In genomic region chr5:113917997-113918396, GRCh38 we compare ENCODE assay signal across 29 cellular contexts.
"Had no signal": no experiment of that assay in that cellular context is flagged by ENCODE, and none has a peak within 500 bp of the region (broad histone marks: within the 10 kb centered on the region; RNA-seq: fewer than 3 reads in every experiment).

No MANE protein-coding gene starts in this region.

- H3K4me1 ChIP-seq: breast epithelium, esophagus squamous epithelium, heart right ventricle, left lung, pancreas, prostate gland, sigmoid colon had no signal

- H3K27ac ChIP-seq: breast epithelium, epithelial cell of prostate, esophagus squamous epithelium, heart right ventricle, left lung, pancreas, prostate gland, sigmoid colon, thoracic aorta, WERI-Rb-1 had no signal

- H3K4me1 Mint-ChIP-seq: activated CD4-positive, alpha-beta T cell treated with anti-CD3 and anti-CD28 coated beads, Interleukin-2, amount 10 ng/mL, durations not matched to agents 24 days and 14 days; nephron; stimulated activated effector memory CD8-positive, alpha-beta T cell treated with anti-CD3 and anti-CD28 coated beads, Interleukin-12 subunit alpha, Interleukin-12 subunit beta, amount 100 ng/mL, for 72 hours had no signal

- H3K27me3 ChIP-seq: breast epithelium, esophagus squamous epithelium, heart right ventricle, left lung, pancreas, sigmoid colon had no signal

- H3K27me3 Mint-ChIP-seq: activated CD4-positive, alpha-beta memory T cell treated with anti-CD3 and anti-CD28 coated beads for 36 hours; activated CD4-positive, alpha-beta T cell treated with anti-CD3 and anti-CD28 coated beads, Interleukin-2, amount 10 ng/mL, durations not matched to agents 24 days and 14 days; activated T-cell treated with anti-CD3 and anti-CD28 coated beads, Interleukin-2, amount 50 U/mL, for 24 hours; stimulated activated naive CD8-positive, alpha-beta T cell treated with anti-CD3 and anti-CD28 coated beads, Interleukin-15, Interleukin-2, amounts not matched to agents 100 ng/mL and 50 ng/mL, for 24 hours had no signal

- H3K9me3 ChIP-seq: breast epithelium, esophagus squamous epithelium, heart right ventricle, left lung, pancreas, prostate gland, sigmoid colon, thoracic aorta had no signal

- H3K9me3 Mint-ChIP-seq: activated CD4-positive, alpha-beta memory T cell treated with anti-CD3 and anti-CD28 coated beads for 36 hours; activated CD4-positive, alpha-beta T cell treated with anti-CD3 and anti-CD28 coated beads, Interleukin-2, amount 10 ng/mL, durations not matched to agents 24 days and 14 days; nephron had no signal

- ATAC-seq: heart right ventricle; left lung; pancreas; stimulated activated effector memory CD8-positive, alpha-beta T cell treated with anti-CD3 and anti-CD28 coated beads, Interleukin-12 subunit alpha, Interleukin-12 subunit beta, amount 100 ng/mL, for 72 hours had no signal

- H3K27ac Mint-ChIP-seq: activated CD4-positive, alpha-beta memory T cell treated with anti-CD3 and anti-CD28 coated beads for 36 hours; activated CD4-positive, alpha-beta T cell treated with anti-CD3 and anti-CD28 coated beads, Interleukin-2, amount 10 ng/mL, durations not matched to agents 24 days and 14 days; activated T-cell treated with anti-CD3 and anti-CD28 coated beads, Interleukin-2, amount 50 U/mL, for 24 hours; nephron; stimulated activated effector memory CD8-positive, alpha-beta T cell treated with anti-CD3 and anti-CD28 coated beads, Interleukin-12 subunit alpha, Interleukin-12 subunit beta, amount 100 ng/mL, for 72 hours; stimulated activated naive CD8-positive, alpha-beta T cell treated with anti-CD3 and anti-CD28 coated beads, Interleukin-15, Interleukin-2, amounts not matched to agents 100 ng/mL and 50 ng/mL, for 24 hours had no signal

- H3K4me3 ChIP-seq: breast epithelium, esophagus squamous epithelium, heart right ventricle, left lung, lung, pancreas, prostate gland, sigmoid colon, thoracic aorta had no signal

- H3K4me3 Mint-ChIP-seq: activated CD4-positive, alpha-beta memory T cell treated with anti-CD3 and anti-CD28 coated beads for 36 hours; activated CD4-positive, alpha-beta T cell treated with anti-CD3 and anti-CD28 coated beads, Interleukin-2, amount 10 ng/mL, durations not matched to agents 24 days and 14 days; activated T-cell treated with anti-CD3 and anti-CD28 coated beads, Interleukin-2, amount 50 U/mL, for 24 hours; nephron; stimulated activated effector memory CD8-positive, alpha-beta T cell treated with anti-CD3 and anti-CD28 coated beads, Interleukin-12 subunit alpha, Interleukin-12 subunit beta, amount 100 ng/mL, for 72 hours; stimulated activated naive CD8-positive, alpha-beta T cell treated with anti-CD3 and anti-CD28 coated beads, Interleukin-15, Interleukin-2, amounts not matched to agents 100 ng/mL and 50 ng/mL, for 24 hours had no signal

- H3K36me3 ChIP-seq: breast epithelium, esophagus squamous epithelium, heart right ventricle, left lung, pancreas, prostate gland, sigmoid colon, thoracic aorta, WERI-Rb-1 had no signal

- DNase-seq: activated CD4-positive, alpha-beta memory T cell treated with anti-CD3 and anti-CD28 coated beads for 36 hours; activated CD4-positive, alpha-beta T cell treated with anti-CD3 and anti-CD28 coated beads, Interleukin-2, amount 10 ng/mL, durations not matched to agents 24 days and 14 days; activated CD4-positive, CD25-positive, alpha-beta regulatory T cell treated with anti-CD3 and anti-CD28 coated beads, Interleukin-2, amount 50 U/mL, for 72 hours; activated CD8-positive, alpha-beta memory T cell treated with anti-CD3 and anti-CD28 coated beads, Interleukin-2, amount 50 U/mL, for 4 hours; activated gamma-delta T cell; activated naive CD4-positive, alpha-beta T cell treated with anti-CD3 and anti-CD28 coated beads, Interleukin-2, amount 50 U/mL, for 16 hours; activated T-cell treated with anti-CD3 and anti-CD28 coated beads, Interleukin-2, amount 50 U/mL, for 24 hours; amniotic stem cell; central memory CD4-positive, alpha-beta T cell; dermis blood vessel endothelial cell; effector CD4-positive, alpha-beta T cell; esophagus squamous epithelium; foreskin melanocyte; heart right ventricle; left lung; pancreas; sigmoid colon; small intestine; stimulated activated CD4-positive, alpha-beta T cell treated with anti-CD3 and anti-CD28 coated beads, Interleukin-4, amount 100 ng/mL, for 24 hours; trophoblast cell; WERI-Rb-1 had no signal

- H3K36me3 Mint-ChIP-seq: activated CD4-positive, alpha-beta memory T cell treated with anti-CD3 and anti-CD28 coated beads for 36 hours; stimulated activated effector memory CD8-positive, alpha-beta T cell treated with anti-CD3 and anti-CD28 coated beads, Interleukin-12 subunit alpha, Interleukin-12 subunit beta, amount 100 ng/mL, for 72 hours had no signal
